In the genomic region with DNA sequence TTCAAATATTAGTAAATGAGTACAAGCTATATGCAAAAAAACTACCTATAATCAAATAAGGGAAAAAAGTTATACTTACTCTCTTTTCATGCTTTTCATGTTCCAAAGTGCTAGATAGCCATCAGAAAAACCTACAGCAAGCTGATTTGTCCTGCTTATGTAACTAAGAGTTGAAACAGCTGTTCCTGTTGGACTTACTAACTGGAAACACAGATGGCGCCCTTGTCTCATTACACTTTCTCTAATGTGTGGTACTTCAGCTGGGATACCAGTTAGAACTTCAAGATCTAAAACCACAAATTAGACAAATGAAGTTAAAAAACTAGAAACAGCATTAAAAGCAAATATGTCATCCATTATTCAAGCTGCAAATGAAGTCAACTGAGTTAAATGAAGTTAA, we compare ENCODE assay signal across 8 cellular contexts. TPM values are rescaled to one million over a fixed set of nuclear protein-coding genes. Genes with fewer than 3 reads are reported as not detected.
A peak's percentile ranks its signal among the peaks of the same experiment; 100 is the strongest.
DNase-seq lines count a peak whose midpoint lies in the region; ATAC-seq, FAIRE-seq and TF ChIP-seq lines count a peak whose summit lies in the region.

No MANE protein-coding gene starts in this region.

- no peak overlapping the region for H3K27ac Mint-ChIP-seq in stimulated activated naive B cell treated with anti-CD40 and anti-IgM and Interleukin-4, amounts not matched to agents 10 μg/mL and 1 μg/mL and 100 μg/mL, for 72 hours
- no peak overlapping the region for H3K27ac Mint-ChIP-seq in activated naive CD8-positive, alpha-beta T cell treated with anti-CD3 and anti-CD28 coated beads, Interleukin-2, amount 50 U/mL, for 24 hours

- H3K56ac ChIP-seq in IMR-90 (ENCODE audit: extremely low read depth, insufficient read depth, low read length) = no peak overlapping the region

- BruUV-seq in IMR-90 (replicated peaks; lab: Mats Ljungman, UMichigan) = no TSS peak

- no peaks in the 10 kb centered on the region for H3K27me3 Mint-ChIP-seq in stimulated activated naive B cell treated with anti-CD40 and anti-IgM and Interleukin-4, amounts not matched to agents 10 μg/mL and 1 μg/mL and 100 μg/mL, for 72 hours
- H3K27me3 Mint-ChIP-seq in activated naive CD8-positive, alpha-beta T cell treated with anti-CD3 and anti-CD28 coated beads, Interleukin-2, amount 50 U/mL, for 24 hours = no peaks in the 10 kb centered on the region

- H3K27ac ChIP-seq in IMR-90 (ENCODE audit: insufficient read depth, low read length) (no peak overlapping the region), heart left ventricle (no peak overlapping the region)

- no peak overlapping the region for H3K23ac ChIP-seq in IMR-90 (ENCODE audit: low read depth, low read length)

- H3K4me1 ChIP-seq in IMR-90 (ENCODE audit: control insufficient read depth, insufficient read depth, low read length) = no peaks in the 10 kb centered on the region
- H3K4me1 ChIP-seq in heart left ventricle = peaks cover 0 to 16% (median 2%) of the 10 kb centered on the region in 12 donors

- H3K9me1 ChIP-seq in IMR-90 (ENCODE audit: insufficient read depth, low read length) = 0 out of 2 replicates have a peak, but pooled peaks cover 3% of the 10 kb centered on the region

- no peak overlapping the region for H2AK9ac ChIP-seq in IMR-90 (replicated peaks; ENCODE audit: low read depth, low read length, poor library complexity)

- no peak overlapping the region for H3K18ac ChIP-seq in IMR-90 (ENCODE audit: low read depth, low read length)

- no peak overlapping the region for H3K14ac ChIP-seq in IMR-90 (replicated peaks; ENCODE audit: low read depth, low read length)

- no peak overlapping the region for H4K5ac ChIP-seq in IMR-90 (ENCODE audit: low read depth, low read length)

- no peak overlapping the region for H2AFZ ChIP-seq in IMR-90 (replicated peaks; ENCODE audit: low read length, poor library complexity)

- H3K36me3 ChIP-seq in IMR-90 (ENCODE audit: control insufficient read depth, insufficient read depth, low read length) = peaks cover 16% of the 10 kb centered on the region
- H3K36me3 ChIP-seq in heart left ventricle = peaks cover 0 to 95% (median 75%) of the 10 kb centered on the region in 9 donors

- dilution Hi-C loops in IMR-90 (cut with HindIII; ENCODE audit: low sequenced_read_pairs, unreplicated experiment) = no loop called here

- intact Hi-C loops in IMR-90 (cut with micrococcal nuclease) (loop anchor here (5.0 kb wide), 1 partner anchor 410 kb away; no protein-coding TSS in a partner anchor), heart left ventricle (cut with DNase I) (loop anchor here (1.0 to 5.0 kb wide), 4 partner anchors 60 to 65 kb away; no protein-coding TSS in a partner anchor), lower leg skin (cut with DNase I; ENCODE audit: low total_unique reads) (no loop called here)

- no peak overlapping the region for H2AK5ac ChIP-seq in IMR-90 (ENCODE audit: low read depth, low read length)

- H4K91ac ChIP-seq in IMR-90 (ENCODE audit: insufficient read depth, low read depth, low read length) = no peak overlapping the region

- no peaks in the 10 kb centered on the region for H3K9me3 Mint-ChIP-seq in stimulated activated naive B cell treated with anti-CD40 and anti-IgM and Interleukin-4, amounts not matched to agents 10 μg/mL and 1 μg/mL and 100 μg/mL, for 72 hours
- no peaks in the 10 kb centered on the region for H3K9me3 Mint-ChIP-seq in activated naive CD8-positive, alpha-beta T cell treated with anti-CD3 and anti-CD28 coated beads, Interleukin-2, amount 50 U/mL, for 24 hours

- H4K8ac ChIP-seq in IMR-90 (ENCODE audit: low read depth in 2 of 2, low read length in 2 of 2) = no peak overlapping the region

- H3K9ac ChIP-seq in IMR-90 (ENCODE audit: low read depth, low read length) = no peak overlapping the region

- no peaks in the 10 kb centered on the region for H4K20me1 ChIP-seq in IMR-90 (ENCODE audit: insufficient read depth, low read length)

- H3K4ac ChIP-seq in IMR-90 (ENCODE audit: low read depth, low read length) = no peak overlapping the region

- H3K4me3 ChIP-seq in IMR-90 (ENCODE audit: insufficient read depth, low read depth, low read length) (no peak overlapping the region), heart left ventricle (no peak overlapping the region), lower leg skin (ENCODE audit: low read depth, poor library complexity, severe bottlenecking) (no peak overlapping the region)

- CTCF ChIA-PET in IMR-90 (lab: Yijun Ruan, JAX) = interaction anchor here (0.6 kb wide), 1 partner anchor 1966 kb away, joined by 3 read pairs; no protein-coding TSS in a partner anchor

- no peak overlapping the region for H3K4me2 ChIP-seq in IMR-90 (ENCODE audit: low read depth, low read length)

- TF ChIP-seq CTCF in IMR-90 (conservative IDR thresholded peaks at IDR 0.05; ENCODE audit: low read depth, low read length) (peak; percentile 44), heart left ventricle (IDR thresholded peaks at IDR 0.05) (peak in 11 of 12 donors; percentile 30 to 64 (median 50)), lower leg skin (IDR thresholded peaks at IDR 0.05) (no peak)

- peaks cover 2 to 4% of the 10 kb centered on the region in 2 donors for H3K4me1 Mint-ChIP-seq in stimulated activated naive B cell treated with anti-CD40 and anti-IgM and Interleukin-4, amounts not matched to agents 10 μg/mL and 1 μg/mL and 100 μg/mL, for 72 hours
- H3K4me1 Mint-ChIP-seq in activated naive CD8-positive, alpha-beta T cell treated with anti-CD3 and anti-CD28 coated beads, Interleukin-2, amount 50 U/mL, for 24 hours = peaks cover 2% of the 10 kb centered on the region

- H2BK120ac ChIP-seq in IMR-90 (ENCODE audit: low read depth, low read length) = no peak overlapping the region

- TF ChIP-seq POLR2A in IMR-90 (IDR thresholded peaks at IDR 0.05; ENCODE audit: low read depth, low read length) (no peak), heart left ventricle (IDR thresholded peaks at IDR 0.05) (no peak), lower leg skin (IDR thresholded peaks at IDR 0.05) (no peak)

- in situ Hi-C loops in IMR-90 (cut with MboI; ENCODE audit: low sequenced_read_pairs) = no loop called here

- ATAC-seq in IMR-90 (ENCODE audit: low read depth) = peak; percentile 74
- ATAC-seq in heart left ventricle = peak in 3 of 4 donors; percentile 57 to 65 (median 65)
- peak; percentile 45 to 68 for ATAC-seq in stimulated activated naive B cell treated with anti-CD40 and anti-IgM and Interleukin-4, amounts not matched to agents 10 μg/mL and 1 μg/mL and 100 μg/mL, for 72 hours (replicated peaks)
- no peak for ATAC-seq in activated naive CD8-positive, alpha-beta T cell treated with anti-CD3 and anti-CD28 coated beads, Interleukin-2, amount 50 U/mL, for 24 hours

- H3K4me3 Mint-ChIP-seq in stimulated activated naive B cell treated with anti-CD40 and anti-IgM and Interleukin-4, amounts not matched to agents 10 μg/mL and 1 μg/mL and 100 μg/mL, for 72 hours = no peak overlapping the region
- no peak overlapping the region for H3K4me3 Mint-ChIP-seq in activated naive CD8-positive, alpha-beta T cell treated with anti-CD3 and anti-CD28 coated beads, Interleukin-2, amount 50 U/mL, for 24 hours

- no peak overlapping the region for H2BK20ac ChIP-seq in IMR-90 (ENCODE audit: low read depth, low read length)

- H3K9me3 ChIP-seq in IMR-90 (ENCODE audit: control insufficient read depth, insufficient read depth, low read length) (no peaks in the 10 kb centered on the region), heart left ventricle (no peaks in the 10 kb centered on the region)

- H3K36me3 Mint-ChIP-seq in stimulated activated naive B cell treated with anti-CD40 and anti-IgM and Interleukin-4, amounts not matched to agents 10 μg/mL and 1 μg/mL and 100 μg/mL, for 72 hours = peaks cover 23 to 40% of the 10 kb centered on the region in 2 donors
- H3K36me3 Mint-ChIP-seq in activated naive CD8-positive, alpha-beta T cell treated with anti-CD3 and anti-CD28 coated beads, Interleukin-2, amount 50 U/mL, for 24 hours (ENCODE audit: low read depth) = peaks cover 63% of the 10 kb centered on the region

- peaks cover 10 to 18% of the 10 kb centered on the region in 2 experiments; a peak in 3 of 4 replicates for H3K79me1 ChIP-seq in IMR-90 (ENCODE audit: low read depth in 1 of 2, low read length in 2 of 2)

- H2BK15ac ChIP-seq in IMR-90 (ENCODE audit: low read depth, low read length) = no peak overlapping the region

- no peaks in the 10 kb centered on the region for H3K27me3 ChIP-seq in IMR-90 (ENCODE audit: control insufficient read depth, insufficient read depth, low read length)
- H3K27me3 ChIP-seq in heart left ventricle = no peaks in the 10 kb centered on the region

- peak; percentile 53 for TF ChIP-seq RAD21 in IMR-90 (IDR thresholded peaks at IDR 0.05; ENCODE audit: low read length)

- no peak overlapping the region for H2BK5ac ChIP-seq in IMR-90 (ENCODE audit: low read depth, low read length, poor library complexity, severe bottlenecking)

- FAIRE-seq in TTC549 (lab: Jason Lieb, UNC) = peak; percentile 98

- peak; percentile 29 for DNase-seq in SKM-1 (lab: John Stamatoyannopoulos, UW; ENCODE audit: unreplicated experiment)
- no peak for DNase-seq in SKM-1 treated with dmso at 0.1 percent for 144 hours (lab: John Stamatoyannopoulos, UW; ENCODE audit: unreplicated experiment)
- peak; percentile 72 for DNase-seq in IMR-90
- DNase-seq in heart left ventricle = peak in 2 of 5 donors; percentile 16 to 34
- DNase-seq in stimulated activated naive B cell treated with anti-CD40 and anti-IgM and Interleukin-4, amounts not matched to agents 10 μg/mL and 1 μg/mL and 100 μg/mL, for 72 hours = no peak
- no peak for DNase-seq in activated naive CD8-positive, alpha-beta T cell treated with anti-CD3 and anti-CD28 coated beads, Interleukin-2, amount 50 U/mL, for 24 hours
- no peak for DNase-seq in lower leg skin (ENCODE audit: low spot score in 2 of 2)

- POLR2A ChIA-PET in IMR-90 (lab: Charles Lee; ENCODE audit: unreplicated experiment) = interaction anchor here (0.6 kb wide), 1 partner anchor 125 kb away, joined by 6 read pairs; no protein-coding TSS in a partner anchor

- no CpG with 5 or more reads among the region's 1 CpG for WGBS in IMR-90 (ENCODE audit: extremely low coverage in 2 of 2, insufficient read length in 1 of 2), 2 experiments
- 71 to 78% (median 76%) methylated on average over 1 of the region's 1 CpG for WGBS in heart left ventricle, 4 donors
- 81 to 87% methylated on average over 1 of the region's 1 CpG for WGBS in lower leg skin, 2 donors

TF ChIP-seq in IMR-90, 13 proteins besides CTCF, POLR2A, EP300 and RAD21:
- TF ChIP-seq FOS (IDR thresholded peaks at IDR 0.05; ENCODE audit: low read depth, low read length) (no peak), SMC3 (IDR thresholded peaks at IDR 0.05; ENCODE audit: low read depth, low read length) (peak; percentile 20; the same call in 1 of the 2 replicates)

RNA-seq across cellular contexts. Expression of gene AHCTF1, which starts 24.3 kb away (rescaled TPM):
- total RNA-seq in IMR-90 (2012; rRNA removed) = 29.0 and 40.3 TPM in 2 replicates
- 7.4 and 8.9 TPM in 2 replicates for polyA plus RNA-seq in IMR-90 (2012; rRNA removed)
- polyA plus RNA-seq in IMR-90 (2012; cell fraction: cytosol; rRNA removed) = 0.85 and 1.5 TPM in 2 replicates
- 1.9 and 14.9 TPM in 2 replicates for polyA plus RNA-seq in IMR-90 (2012; cell fraction: nucleus; rRNA removed; ENCODE audit: low replicate concordance)
- total RNA-seq in heart left ventricle = 10 to 100 TPM; 17.9 to 39.7 (median 19.9) TPM
- polyA plus RNA-seq in heart left ventricle = 1 to 10 TPM; 6.3 to 8.8 TPM
- total RNA-seq in lower leg skin = 10 to 100 TPM; 26.9 to 38.4 (median 29.5) TPM

Comparison
In these comparisons a context has a peak if more than half of its experiments do, and no peak if none do; other contexts are left out.
1. DNase-seq: peak in SKM-1 (single experiment) and IMR-90 (single experiment); none in SKM-1 treated with dmso at 0.1 percent for 144 hours (single experiment), stimulated activated naive B cell treated with anti-CD40 and anti-IgM and Interleukin-4, amounts not matched to agents 10 μg/mL and 1 μg/mL and 100 μg/mL, for 72 hours (single experiment), activated naive CD8-positive, alpha-beta T cell treated with anti-CD3 and anti-CD28 coated beads, Interleukin-2, amount 50 U/mL, for 24 hours (single experiment) and lower leg skin (0 of 2).
2. CTCF ChIP-seq: peak in IMR-90 (single experiment) and heart left ventricle (11 of 12); none in lower leg skin (0 of 3).